21 cellular contexts compared by ENCODE assay signal in genomic region chr1:227370463-227371254, GRCh38. TPM values are rescaled to one million over a fixed set of nuclear protein-coding genes. Genes with fewer than 3 reads are reported as not detected.
DNase-seq lines count a peak whose midpoint lies in the region; ATAC-seq, FAIRE-seq and TF ChIP-seq lines count a peak whose summit lies in the region.
"Had no signal": no experiment of that assay in that cellular context is flagged by ENCODE, and none has a peak within 500 bp of the region (broad histone marks: within the 10 kb centered on the region; RNA-seq: fewer than 3 reads in every experiment).

No MANE protein-coding gene starts in this region.

- H3K9me3 ChIP-seq in PC-3 (ENCODE audit: low read length): no peaks in the 10 kb centered on the region
- H3K9me3 ChIP-seq in H1 (ENCODE audit: insufficient read depth in 2 of 2, low read depth in 1 of 2, low read length in 1 of 2): peaks cover 0 to 2% of the 10 kb centered on the region in 2 experiments; a peak in 2 of 4 replicates
- H3K9me3 ChIP-seq: breast epithelium, vagina had no signal

- H3K4me1 Mint-ChIP-seq in osteocyte (ENCODE audit: unreplicated experiment): peaks cover 39% of the 10 kb centered on the region
- no peaks in the 10 kb centered on the region for H3K4me1 Mint-ChIP-seq in activated T-helper 1 cell treated with anti-CD3 and anti-CD28 coated beads, Interleukin-12 subunit alpha, Interleukin-12 subunit beta, Interleukin-2, Interleukin-4 antibody, amounts not matched to agents 30 ng/mL and 10 ng/mL and 1 ng/mL, durations not matched to agents 14 hours and 24 hours and 36 hours (ENCODE audit: low read depth)
- H3K4me1 Mint-ChIP-seq: naive B cell had no signal

- no peak overlapping the region for H2BK12ac ChIP-seq in H1 (ENCODE audit: low read depth, low read length)

- POLR2A ChIA-PET in PC-3 (lab: Charles Lee; ENCODE audit: unreplicated experiment) (interaction anchor here (0.5 kb wide), 1 partner anchor 16 kb away, joined by 3 read pairs; no protein-coding TSS in a partner anchor), H1 (lab: Charles Lee; ENCODE audit: partially characterized antibody) (no interaction called here)

- H3F3A ChIP-seq in PC-3 (ENCODE audit: low read length, unreplicated experiment): no peaks in the 10 kb centered on the region

- TF ChIP-seq RAD21 in H1 (IDR thresholded peaks at IDR 0.05 in 1 of 2, conservative IDR thresholded peaks at IDR 0.05 in 1 of 2; ENCODE audit: low read depth in 2 of 2, low read length in 2 of 2): no peak

- ATAC-seq in PC-3 (peak; percentile 84), GM18907 (IDR thresholded peaks at IDR 0.05; ENCODE audit: unreplicated experiment) (no peak)

- peaks cover 46% of the 10 kb centered on the region for H3K4me1 ChIP-seq in PC-3 (ENCODE audit: insufficient read depth, low read length)
- H3K4me1 ChIP-seq in H1 (replicated peaks in 1 of 4; ENCODE audit: control insufficient read depth in 3 of 4, insufficient read depth in 4 of 4, low read length in 3 of 4): peaks cover 0 to 5% (median 4%) of the 10 kb centered on the region in 4 experiments; a peak in 3 of 7 replicates
- H3K4me1 ChIP-seq: breast epithelium, Caco-2, vagina had no signal

- H3K27me3 ChIP-seq in PC-3 (ENCODE audit: low read length) (no peaks in the 10 kb centered on the region), H1 (replicated peaks in 1 of 4; ENCODE audit: control insufficient read depth in 3 of 4, extremely low read depth in 1 of 4, insufficient read depth in 3 of 4, low read length in 3 of 4) (no peaks in the 10 kb centered on the region)
- H3K27me3 ChIP-seq: breast epithelium, vagina had no signal

- intact Hi-C loops in PC-3 (cut with micrococcal nuclease): loop anchor here (1.0 to 5.0 kb wide), 5 partner anchors 13 to 133 kb away; partner anchors contain the start of gene CDC42BPA
- intact Hi-C loops in activated T-helper 1 cell treated with anti-CD3 and anti-CD28 coated beads, Interleukin-12 subunit alpha, Interleukin-12 subunit beta, Interleukin-2, Interleukin-4 antibody, amounts not matched to agents 30 ng/mL and 10 ng/mL and 1 ng/mL, durations not matched to agents 14 hours and 24 hours and 36 hours (cut with micrococcal nuclease): no loop called here

- H4K20me1 ChIP-seq in PC-3 (ENCODE audit: low read length): no peaks in the 10 kb centered on the region
- no peaks in the 10 kb centered on the region for H4K20me1 ChIP-seq in H1 (replicated peaks in 1 of 2; ENCODE audit: control insufficient read depth in 1 of 2, insufficient read depth in 2 of 2, low read length in 2 of 2)

- H3K27ac ChIP-seq in PC-3 (ENCODE audit: low read length) (peak overlapping the region; percentile 85), H1 (ENCODE audit: low read depth, low read length) (no peak overlapping the region)
- H3K27ac ChIP-seq: breast epithelium, vagina had no signal

- WGBS in H1 (ENCODE audit: extremely low coverage in 1 of 2, insufficient coverage in 1 of 2, insufficient read length in 1 of 2, insufficient replicate concordance in 2 of 2, low coverage in 1 of 2, low lambda C conversion rate in 2 of 2, missing lambda C conversion rate in 1 of 2), 2 experiments: 82% methylated on average over 11 of the region's 11 CpGs; no CpG with 5 or more reads in 1 of the 2 experiments

- no peak for TF ChIP-seq POLR2A in H1 (IDR thresholded peaks at IDR 0.05; ENCODE audit: control extremely low read depth in 1 of 2, low read depth in 2 of 2, low read length in 2 of 2)

- FAIRE-seq in H1 (lab: Jason Lieb, UNC) (no peak), RCC 7860 (lab: Jason Lieb, UNC) (no peak)

- H3K4me3 Mint-ChIP-seq in osteocyte (ENCODE audit: unreplicated experiment): no peak overlapping the region
- no peak overlapping the region for H3K4me3 Mint-ChIP-seq in activated T-helper 1 cell treated with anti-CD3 and anti-CD28 coated beads, Interleukin-12 subunit alpha, Interleukin-12 subunit beta, Interleukin-2, Interleukin-4 antibody, amounts not matched to agents 30 ng/mL and 10 ng/mL and 1 ng/mL, durations not matched to agents 14 hours and 24 hours and 36 hours
- H3K4me3 Mint-ChIP-seq: activated naive CD4-positive, alpha-beta T cell treated with anti-CD3 and anti-CD28 coated beads for 36 hours; naive B cell; stimulated activated naive CD8-positive, alpha-beta T cell treated with anti-CD3 and anti-CD28 coated beads, Interleukin-15, Interleukin-2, amounts not matched to agents 100 ng/mL and 50 ng/mL, for 24 hours had no signal

- H3K4me3 ChIP-seq in PC-3 (ENCODE audit: low read length) (peak overlapping the region; percentile 41), H1 (ENCODE audit: extremely low read depth in 1 of 4, insufficient read depth in 2 of 4, low read depth in 3 of 4, low read length in 4 of 4) (no peak overlapping the region)
- H3K4me3 ChIP-seq: breast epithelium, vagina had no signal

- H3K4me2 ChIP-seq in PC-3 (ENCODE audit: low read length): peak overlapping the region; percentile 72
- H3K4me2 ChIP-seq in H1 (ENCODE audit: insufficient read depth in 1 of 2, low read depth in 2 of 2, low read length in 2 of 2): no peak overlapping the region

- no peak overlapping the region for H2BK5ac ChIP-seq in H1 (ENCODE audit: low read depth, low read length)

- H2AFZ ChIP-seq in PC-3 (ENCODE audit: low read length) (peak overlapping the region; percentile 16), H1 (ENCODE audit: low read length) (0 out of 2 replicates have a peak overlapping the region, but pooled peaks have one; percentile 23)

- no peak overlapping the region for H3K14ac ChIP-seq in H1 (ENCODE audit: insufficient read length)

- H3K9ac ChIP-seq in PC-3 (ENCODE audit: low read length) (peak overlapping the region; percentile 56), H1 (replicated peaks in 1 of 4; ENCODE audit: extremely low read depth in 1 of 4, low read depth in 3 of 4, low read length in 3 of 4) (no peak overlapping the region)

- H3K36me3 ChIP-seq in PC-3 (ENCODE audit: low read depth, low read length) (no peaks in the 10 kb centered on the region), H1 (ENCODE audit: control insufficient read depth in 2 of 4, insufficient read depth in 4 of 4, low read length in 3 of 4) (no peaks in the 10 kb centered on the region)
- H3K36me3 ChIP-seq: breast epithelium, vagina had no signal

- no peaks in the 10 kb centered on the region for H3K27me3 Mint-ChIP-seq in osteocyte (ENCODE audit: unreplicated experiment)
- H3K27me3 Mint-ChIP-seq in activated T-helper 1 cell treated with anti-CD3 and anti-CD28 coated beads, Interleukin-12 subunit alpha, Interleukin-12 subunit beta, Interleukin-2, Interleukin-4 antibody, amounts not matched to agents 30 ng/mL and 10 ng/mL and 1 ng/mL, durations not matched to agents 14 hours and 24 hours and 36 hours (ENCODE audit: insufficient read depth): no peaks in the 10 kb centered on the region
- H3K27me3 Mint-ChIP-seq: stimulated activated naive CD8-positive, alpha-beta T cell treated with anti-CD3 and anti-CD28 coated beads, Interleukin-15, Interleukin-2, amounts not matched to agents 100 ng/mL and 50 ng/mL, for 24 hours had no signal

- H2BK120ac ChIP-seq in H1 (replicated peaks; ENCODE audit: low read depth, low read length): no peak overlapping the region

- no peak overlapping the region for H3K56ac ChIP-seq in H1 (replicated peaks; ENCODE audit: insufficient read length, low read depth, low read length)

- H4K91ac ChIP-seq in H1 (replicated peaks; ENCODE audit: insufficient read length, low read length): no peak overlapping the region

- peak overlapping the region; percentile 46 for H3K27ac Mint-ChIP-seq in osteocyte (ENCODE audit: unreplicated experiment)
- no peak overlapping the region for H3K27ac Mint-ChIP-seq in activated T-helper 1 cell treated with anti-CD3 and anti-CD28 coated beads, Interleukin-12 subunit alpha, Interleukin-12 subunit beta, Interleukin-2, Interleukin-4 antibody, amounts not matched to agents 30 ng/mL and 10 ng/mL and 1 ng/mL, durations not matched to agents 14 hours and 24 hours and 36 hours
- H3K27ac Mint-ChIP-seq: activated naive CD4-positive, alpha-beta T cell treated with anti-CD3 and anti-CD28 coated beads for 36 hours; naive B cell; progenitor cell of endocrine pancreas; stimulated activated naive CD8-positive, alpha-beta T cell treated with anti-CD3 and anti-CD28 coated beads, Interleukin-15, Interleukin-2, amounts not matched to agents 100 ng/mL and 50 ng/mL, for 24 hours had no signal

- no peak overlapping the region for H2AK5ac ChIP-seq in H1 (ENCODE audit: low read depth, low read length)

- H3K79me1 ChIP-seq in H1 (ENCODE audit: low read depth, low read length): no peaks in the 10 kb centered on the region

- DNase-seq in EH (ENCODE audit: low read depth) (peak; percentile 42), PC-3 (peak; percentile 97), H1 (ENCODE audit: low read depth in 1 of 2, low spot score in 2 of 2) (no peak), osteocyte (ENCODE audit: extremely low spot score, unreplicated experiment) (peak; percentile 21), putamen (ENCODE audit: low spot score) (no peak), RCC 7860 (ENCODE audit: low spot score) (no peak)
- DNase-seq in activated T-helper 1 cell treated with anti-CD3 and anti-CD28 coated beads, Interleukin-12 subunit alpha, Interleukin-12 subunit beta, Interleukin-2, Interleukin-4 antibody, amounts not matched to agents 30 ng/mL and 10 ng/mL and 1 ng/mL, durations not matched to agents 14 hours and 24 hours and 36 hours (ENCODE audit: low spot score): no peak
- DNase-seq: activated CD4-positive, alpha-beta T cell treated with anti-CD3 and anti-CD28 coated beads for 48 hours; activated naive CD4-positive, alpha-beta T cell treated with anti-CD3 and anti-CD28 coated beads for 36 hours; Caco-2; effector CD8-positive, alpha-beta T cell; foreskin melanocyte; HCEC 1CT; naive B cell; NCI-H2029; NCI-H510A treated with DMSO at 0.1 percent for 48 hours had no signal

- no peak for TF ChIP-seq EP300 in H1 (IDR thresholded peaks at IDR 0.05; ENCODE audit: borderline replicate concordance in 1 of 2, low read depth in 2 of 2, low read length in 2 of 2)

- H4K8ac ChIP-seq in H1 (ENCODE audit: extremely low read depth, insufficient read depth, low read length): no peak overlapping the region

- no peak overlapping the region for H2BK20ac ChIP-seq in H1 (ENCODE audit: low read length)

- no peak for TF ChIP-seq CTCF in PC-3 (conservative IDR thresholded peaks at IDR 0.05; ENCODE audit: low read depth, low read length)
- TF ChIP-seq CTCF in H1 (IDR thresholded peaks at IDR 0.05; ENCODE audit: control extremely low read depth in 1 of 3, insufficient read depth in 1 of 3, low read depth in 1 of 3, low read length in 3 of 3): no peak
- no peak for TF ChIP-seq CTCF in osteocyte (IDR thresholded peaks at IDR 0.05)

- BruUV-seq in PC-3 (replicated peaks; lab: Mats Ljungman, UMichigan): no TSS peak

- H4K5ac ChIP-seq in H1 (ENCODE audit: insufficient read length, low read depth, low read length): no peak overlapping the region

- no peaks in the 10 kb centered on the region for H3K9me2 ChIP-seq in PC-3 (replicated peaks; ENCODE audit: low read length)

- CTCF ChIA-PET in PC-3 (lab: Charles Lee) (interaction anchor here (0.8 kb wide), 1 partner anchor 27 kb away, joined by 4 read pairs; no protein-coding TSS in a partner anchor), H1 (lab: Charles Lee; ENCODE audit: partially characterized antibody) (interaction anchor here (1.0 kb wide), 1 partner anchor 13 kb away, joined by 3 read pairs; no protein-coding TSS in a partner anchor)

- no peak overlapping the region for H2BK15ac ChIP-seq in H1 (ENCODE audit: low read length)

- H3K23ac ChIP-seq in H1 (ENCODE audit: insufficient read length): no peak overlapping the region

- H3K4ac ChIP-seq in H1 (replicated peaks; ENCODE audit: insufficient read length, low read depth, low read length): no peak overlapping the region

- H3K18ac ChIP-seq in H1 (ENCODE audit: extremely low read depth, low read length): no peak overlapping the region

- no peaks in the 10 kb centered on the region for H3K79me2 ChIP-seq in PC-3 (ENCODE audit: low read length)
- no peaks in the 10 kb centered on the region for H3K79me2 ChIP-seq in H1 (ENCODE audit: control insufficient read depth in 1 of 2, insufficient read depth in 2 of 2, low read length in 2 of 2)

- no peaks in the 10 kb centered on the region for H3K23me2 ChIP-seq in H1 (ENCODE audit: low read depth, low read length)

- H3K36me3 Mint-ChIP-seq in osteocyte (ENCODE audit: unreplicated experiment): no peaks in the 10 kb centered on the region
- H3K36me3 Mint-ChIP-seq in activated T-helper 1 cell treated with anti-CD3 and anti-CD28 coated beads, Interleukin-12 subunit alpha, Interleukin-12 subunit beta, Interleukin-2, Interleukin-4 antibody, amounts not matched to agents 30 ng/mL and 10 ng/mL and 1 ng/mL, durations not matched to agents 14 hours and 24 hours and 36 hours (ENCODE audit: low read depth): no peaks in the 10 kb centered on the region
- H3K36me3 Mint-ChIP-seq: naive B cell had no signal

- no peaks in the 10 kb centered on the region for H3K9me3 Mint-ChIP-seq in osteocyte (ENCODE audit: unreplicated experiment)
- H3K9me3 Mint-ChIP-seq in activated T-helper 1 cell treated with anti-CD3 and anti-CD28 coated beads, Interleukin-12 subunit alpha, Interleukin-12 subunit beta, Interleukin-2, Interleukin-4 antibody, amounts not matched to agents 30 ng/mL and 10 ng/mL and 1 ng/mL, durations not matched to agents 14 hours and 24 hours and 36 hours: no peaks in the 10 kb centered on the region
- H3K9me3 Mint-ChIP-seq: activated naive CD4-positive, alpha-beta T cell treated with anti-CD3 and anti-CD28 coated beads for 36 hours; stimulated activated naive CD8-positive, alpha-beta T cell treated with anti-CD3 and anti-CD28 coated beads, Interleukin-15, Interleukin-2, amounts not matched to agents 100 ng/mL and 50 ng/mL, for 24 hours had no signal

RNA-seq across cellular contexts. Expression of gene CDC42BPA, which starts 52.4 kb away (rescaled TPM):
- total RNA-seq in PC-3 (2014; rRNA removed): 32.0 and 42.1 TPM in 2 replicates
- 26.7 and 28.5 TPM in 2 replicates for total RNA-seq in H1 (2021; fragmentation: NEBNext Ultra II Directional; extraction: Animal tissue kit (Norgen Biotek cat#: 25700))
- 6.3 and 7.1 TPM in 2 replicates for polyA plus RNA-seq in H1 (2011; rRNA removed)
- 6.9 TPM for polyA plus RNA-seq in H1 (2011; cell fraction: cytosol; rRNA removed)
- 17.5 TPM for polyA plus RNA-seq in H1 (2011; cell fraction: nucleus; rRNA removed)
- 9.3 to 16.7 TPM (median 11.9 TPM) in 4 replicates for polyA plus RNA-seq in H1 (2012, experiment 1 of 2)
- polyA plus RNA-seq in H1 (2012, experiment 2 of 2): 0.75 TPM
- polyA plus RNA-seq in H1 (2013, experiment 1 of 2): 13.2 TPM
- 12.9 TPM for polyA plus RNA-seq in H1 (2013, experiment 2 of 2)
- polyA minus RNA-seq in H1 (2011; rRNA and poly(A)+ RNA removed): 27.0 and 38.7 TPM in 2 replicates
- polyA minus RNA-seq in H1 (2011; cell fraction: cytosol; rRNA and poly(A)+ RNA removed): 17.2 TPM
- 92.6 TPM for polyA minus RNA-seq in H1 (2011; cell fraction: nucleus; rRNA and poly(A)+ RNA removed)
- total RNA-seq in osteocyte: 92.8 and 95.7 TPM in 2 replicates
- total RNA-seq in activated T-helper 1 cell treated with anti-CD3 and anti-CD28 coated beads, Interleukin-12 subunit alpha, Interleukin-12 subunit beta, Interleukin-2, Interleukin-4 antibody, amounts not matched to agents 30 ng/mL and 10 ng/mL and 1 ng/mL, durations not matched to agents 14 hours and 24 hours and 36 hours: 1.0 and 1.9 TPM in 2 replicates

Comparison
In these comparisons a context has a peak if more than half of its experiments do, and no peak if none do; other contexts are left out.
1. DNase-seq: peak in EH (single experiment), PC-3 (single experiment) and osteocyte (single experiment); none in H1 (0 of 2), putamen (single experiment), RCC 7860 (single experiment) and activated T-helper 1 cell treated with anti-CD3 and anti-CD28 coated beads, Interleukin-12 subunit alpha, Interleukin-12 subunit beta, Interleukin-2, Interleukin-4 antibody, amounts not matched to agents 30 ng/mL and 10 ng/mL and 1 ng/mL, durations not matched to agents 14 hours and 24 hours and 36 hours (single experiment).